In the genomic region with DNA sequence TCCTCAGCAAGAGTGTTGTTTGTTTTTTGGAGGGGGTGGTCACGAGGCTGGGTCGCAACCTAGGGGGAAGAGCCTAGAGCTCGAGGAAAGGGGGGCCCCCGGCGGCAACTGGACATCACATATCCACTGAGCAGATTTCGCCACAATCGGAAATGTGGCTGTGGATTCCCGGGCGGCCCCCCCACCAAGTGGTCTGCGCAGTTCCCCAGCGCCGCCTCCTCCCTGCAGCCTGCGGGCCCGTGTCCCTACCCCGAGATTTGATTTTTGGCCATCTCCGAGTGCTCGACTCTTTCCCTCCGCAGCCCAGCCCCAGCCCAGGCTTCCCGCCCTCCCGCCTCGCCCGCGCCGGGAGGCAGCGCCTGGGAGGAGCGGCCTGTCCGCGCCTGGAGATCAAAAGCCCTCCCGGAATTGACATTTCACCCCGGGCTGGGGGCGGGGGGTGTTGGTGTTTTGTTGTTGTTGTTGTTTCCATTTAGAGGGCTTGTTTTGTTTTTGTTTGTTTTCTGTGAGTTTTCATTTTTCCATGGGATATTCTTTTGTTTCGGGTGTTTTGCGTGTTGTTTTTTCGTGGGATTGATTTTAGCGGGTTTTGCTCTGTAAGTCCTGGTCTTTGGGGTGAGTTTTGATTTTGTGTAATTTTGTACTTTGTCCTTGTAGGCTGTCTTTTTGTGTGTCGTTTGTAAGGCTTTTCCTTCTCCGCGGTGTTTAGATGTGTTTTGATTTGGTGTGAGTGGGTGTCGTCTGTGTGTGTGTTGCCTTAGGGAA, we compare ENCODE assay signal across 10 cellular contexts. TPM values are rescaled to one million over a fixed set of nuclear protein-coding genes. Genes with fewer than 3 reads are reported as not detected.
DNase-seq lines count a peak whose midpoint lies in the region; ATAC-seq, FAIRE-seq and TF ChIP-seq lines count a peak whose summit lies in the region.
"Had no signal": no experiment of that assay in that cellular context is flagged by ENCODE, and none has a peak within 500 bp of the region (broad histone marks: within the 10 kb centered on the region; RNA-seq: fewer than 3 reads in every experiment).

No MANE protein-coding gene starts in this region.

- peak; percentile 22 for DNase-seq in activated CD4-positive, alpha-beta T cell treated with anti-CD3 and anti-CD28 coated beads for 36 hours
- no peak for DNase-seq in activated CD4-positive, alpha-beta T cell treated with anti-CD3 and anti-CD28 coated beads, Interleukin-2, amount 50 U/mL, for 1 hour
- DNase-seq in NCI-H748 (lab: John Stamatoyannopoulos, UW; ENCODE audit: unreplicated experiment) (peak; percentile 56), endothelial cell (ENCODE audit: low spot score) (peak; percentile 32), NCI-H446 (lab: John Stamatoyannopoulos, UW) (no peak), pancreas (no peak), GM03348 (ENCODE audit: low spot score) (no peak)

- peaks cover 36% of the 10 kb centered on the region for H3K4me1 Mint-ChIP-seq in activated CD4-positive, alpha-beta T cell treated with anti-CD3 and anti-CD28 coated beads for 36 hours
- H3K4me1 Mint-ChIP-seq in endothelial cell (ENCODE audit: unreplicated experiment) = peaks cover 26% of the 10 kb centered on the region

- H3K27me3 Mint-ChIP-seq in activated CD4-positive, alpha-beta T cell treated with anti-CD3 and anti-CD28 coated beads for 36 hours = peaks cover 69% of the 10 kb centered on the region
- peaks cover 29% of the 10 kb centered on the region for H3K27me3 Mint-ChIP-seq in endothelial cell (ENCODE audit: unreplicated experiment)

- no peak for ATAC-seq in activated CD4-positive, alpha-beta T cell treated with anti-CD3 and anti-CD28 coated beads for 36 hours
- ATAC-seq in pancreas = no peak

- H3K27me3 ChIP-seq in skeletal muscle satellite cell (ENCODE audit: control insufficient read depth, insufficient read depth, low read length) (peaks cover 100% of the 10 kb centered on the region), pancreas (peaks cover 9 to 56% (median 13%) of the 10 kb centered on the region in 4 donors)

- H3K27ac Mint-ChIP-seq in activated CD4-positive, alpha-beta T cell treated with anti-CD3 and anti-CD28 coated beads for 36 hours = peak overlapping the region; percentile 49
- peak overlapping the region; percentile 8 for H3K27ac Mint-ChIP-seq in endothelial cell (ENCODE audit: unreplicated experiment)

- H3K4me1 ChIP-seq in skeletal muscle satellite cell (ENCODE audit: control insufficient read depth, insufficient read depth, low read length) (peaks cover 19% of the 10 kb centered on the region), pancreas (peaks cover 6 to 11% (median 8%) of the 10 kb centered on the region in 3 donors)

- H3K4me3 Mint-ChIP-seq in activated CD4-positive, alpha-beta T cell treated with anti-CD3 and anti-CD28 coated beads for 36 hours = peak overlapping the region; percentile 74
- H3K4me3 Mint-ChIP-seq in endothelial cell (ENCODE audit: unreplicated experiment) = peak overlapping the region; percentile 85

- POLR2A ChIA-PET in activated CD4-positive, alpha-beta T cell treated with anti-CD3 and anti-CD28 coated beads for 36 hours (lab: Charles Lee) = no interaction called here

- intact Hi-C loops in activated CD4-positive, alpha-beta T cell treated with anti-CD3 and anti-CD28 coated beads for 36 hours (cut with DNase I, micrococcal nuclease) = loop anchor here (2.0 to 10.0 kb wide), 4 partner anchors 43 to 1032 kb away; partner anchors contain the start of genes FBXO10 (in 2 of the 2) and SHB (in 1 of the 2)
- intact Hi-C loops in pancreas (cut with DNase I) = no loop called here

- no peaks in the 10 kb centered on the region for H3K9me3 Mint-ChIP-seq in activated CD4-positive, alpha-beta T cell treated with anti-CD3 and anti-CD28 coated beads for 36 hours (ENCODE audit: low read depth)
- H3K9me3 Mint-ChIP-seq in endothelial cell (ENCODE audit: unreplicated experiment) = no peaks in the 10 kb centered on the region

- no peaks in the 10 kb centered on the region for H3K36me3 ChIP-seq in skeletal muscle satellite cell (ENCODE audit: insufficient read depth, low read length)
- H3K36me3 ChIP-seq in pancreas = no peaks in the 10 kb centered on the region

- no peak for FAIRE-seq in pancreas (lab: Jason Lieb, UNC)
- FAIRE-seq: frontal cortex, TTC549 had no signal

- TF ChIP-seq CTCF in endothelial cell (IDR thresholded peaks at IDR 0.05; ENCODE audit: unreplicated experiment) (no peak), pancreas (IDR thresholded peaks at IDR 0.05) (no peak)

- no peak overlapping the region for H3K9ac ChIP-seq in skeletal muscle satellite cell (ENCODE audit: low read depth, low read length)

- CTCF ChIA-PET in activated CD4-positive, alpha-beta T cell treated with anti-CD3 and anti-CD28 coated beads for 36 hours (lab: Charles Lee) = interaction anchor here (0.6 kb wide), 1 partner anchor 82 kb away, joined by 3 read pairs; no protein-coding TSS in a partner anchor

- H3K4me2 ChIP-seq in skeletal muscle satellite cell (ENCODE audit: low read length) = peak overlapping the region; percentile 93

- H3K9me3 ChIP-seq in skeletal muscle satellite cell (replicated peaks; ENCODE audit: low read length) (no peaks in the 10 kb centered on the region), pancreas (no peaks in the 10 kb centered on the region)

- WGBS in pancreas, 2 donors = 17 to 19% methylated on average over 39 of the region's 39 CpGs

- H3K4me3 ChIP-seq in skeletal muscle satellite cell (ENCODE audit: low read length) (no peak overlapping the region), pancreas (no peak overlapping the region)

- H3K36me3 Mint-ChIP-seq in activated CD4-positive, alpha-beta T cell treated with anti-CD3 and anti-CD28 coated beads for 36 hours (ENCODE audit: low read depth) = peaks cover 4% of the 10 kb centered on the region
- H3K36me3 Mint-ChIP-seq in endothelial cell (ENCODE audit: low read depth, unreplicated experiment) = peaks cover 6% of the 10 kb centered on the region

- no peak overlapping the region for H3K27ac ChIP-seq in pancreas

RNA-seq across cellular contexts. Expression of gene PAX5, which starts 1.6 kb away (rescaled TPM):
- under 1 TPM; 0.21 to 0.51 TPM for total RNA-seq in activated CD4-positive, alpha-beta T cell treated with anti-CD3 and anti-CD28 coated beads for 36 hours
- total RNA-seq in endothelial cell (ENCODE audit: unreplicated experiment) (1.3 TPM), pancreas (under 1 TPM in 5 of 6 donors, not detected in 1; 0.03 to 0.35 (median 0.32) TPM)
- total RNA-seq in skeletal muscle satellite cell (2012; rRNA removed) = not detected in 2 replicates
- under 1 TPM; under 0.01 to 0.04 TPM for polyA plus RNA-seq in pancreas
- total RNA-seq: frontal cortex had no signal

Comparison
In these comparisons a context has a peak if more than half of its experiments do, and no peak if none do; other contexts are left out.
1. DNase-seq: peak in activated CD4-positive, alpha-beta T cell treated with anti-CD3 and anti-CD28 coated beads for 36 hours (single experiment), NCI-H748 (single experiment) and endothelial cell (single experiment); none in activated CD4-positive, alpha-beta T cell treated with anti-CD3 and anti-CD28 coated beads, Interleukin-2, amount 50 U/mL, for 1 hour (single experiment), NCI-H446 (0 of 2), pancreas (0 of 6) and GM03348 (single experiment).
2. intact Hi-C loops: an anchor here in activated CD4-positive, alpha-beta T cell treated with anti-CD3 and anti-CD28 coated beads for 36 hours (2.0 to 10.0 kb wide); none called in pancreas.